ENCODE assay signal across 8 cellular contexts in genomic region chr1:778451-779278, GRCh38.
DNase-seq lines count a peak whose midpoint lies in the region; ATAC-seq and TF ChIP-seq lines count a peak whose summit lies in the region.
"Not testable (repeated sequence)": the region's sequence is repeated elsewhere in the genome, so short reads cannot be mapped to it uniquely, and the experiment has no call there.

No MANE protein-coding gene starts in this region.

- peak; percentile 95 for DNase-seq in Calu3
- peak; percentile 99 for DNase-seq in glomerular visceral epithelial cell (ENCODE audit: extremely low spot score)
- DNase-seq in stimulated activated CD8-positive, alpha-beta memory T cell treated with anti-CD3 and anti-CD28 coated beads, Interleukin-4, amount 100 ng/mL, for 48 hours, result peak; percentile 98

- not testable (repeated sequence) for H3K27me3 Mint-ChIP-seq in Calu3 (ENCODE audit: unreplicated experiment); T-helper 1 cell treated with Interleukin-12 subunit alpha and Interleukin-12 subunit beta and Interleukin-4 antibody, amounts not matched to agents 30 μg/mL and 1 μg/mL, for 36 hours (ENCODE audit: low read depth)

- H3K27ac Mint-ChIP-seq in Calu3 (ENCODE audit: unreplicated experiment), result peak overlapping the region; percentile 95
- H3K27ac Mint-ChIP-seq in T-helper 1 cell treated with Interleukin-12 subunit alpha and Interleukin-12 subunit beta and Interleukin-4 antibody, amounts not matched to agents 30 μg/mL and 1 μg/mL, for 36 hours, result peak overlapping the region; percentile 100

- intact Hi-C loops in Calu3 (cut with micrococcal nuclease; ENCODE audit: unreplicated experiment), result not testable (repeated sequence)

- H3K27me3 ChIP-seq in neural cell (ENCODE audit: insufficient read depth, low read depth, low read length), result not testable (repeated sequence)

- not testable (repeated sequence) for TF ChIP-seq RAD21 in neural cell (conservative IDR thresholded peaks at IDR 0.05)

- not testable (repeated sequence) for H3K9me3 Mint-ChIP-seq in Calu3 (ENCODE audit: low read depth, unreplicated experiment); T-helper 1 cell treated with Interleukin-12 subunit alpha and Interleukin-12 subunit beta and Interleukin-4 antibody, amounts not matched to agents 30 μg/mL and 1 μg/mL, for 36 hours

- peak overlapping the region; percentile 67 for H3K4me3 ChIP-seq in neural cell (ENCODE audit: low read length)

- not testable (repeated sequence) for H3K36me3 ChIP-seq in neural cell (ENCODE audit: insufficient read depth, low read length)

- CTCF ChIA-PET in Calu3 (lab: Charles Lee), result not testable (repeated sequence)

- H3K9ac ChIP-seq in neural cell (ENCODE audit: low read length), result peak overlapping the region; percentile 70

- H3K9me2 ChIP-seq in neural cell (ENCODE audit: insufficient read depth, low read length), result not testable (repeated sequence)

- TF ChIP-seq CTCF in Calu3 (IDR thresholded peaks at IDR 0.05; ENCODE audit: unreplicated experiment), result not testable (repeated sequence)
- TF ChIP-seq CTCF in neural cell (IDR thresholded peaks at IDR 0.05; ENCODE audit: poor library complexity, severe bottlenecking), result peak; percentile 86

- peaks cover 15% of the 10 kb centered on the region for H3K36me3 Mint-ChIP-seq in Calu3 (ENCODE audit: insufficient read depth, unreplicated experiment)
- not testable (repeated sequence) for H3K36me3 Mint-ChIP-seq in T-helper 1 cell treated with Interleukin-12 subunit alpha and Interleukin-12 subunit beta and Interleukin-4 antibody, amounts not matched to agents 30 μg/mL and 1 μg/mL, for 36 hours (ENCODE audit: low read depth)

- not testable (repeated sequence) for H3K79me2 ChIP-seq in neural cell (replicated peaks; ENCODE audit: insufficient read depth, low read length)

- peak; percentile 87 for ATAC-seq in GM19468 (IDR thresholded peaks at IDR 0.05; ENCODE audit: extremely low read depth, unreplicated experiment)
- peak; percentile 99 for ATAC-seq in HG03442 (IDR thresholded peaks at IDR 0.05; ENCODE audit: unreplicated experiment)

- peak overlapping the region; percentile 76 for H3K4me3 Mint-ChIP-seq in Calu3 (ENCODE audit: low read depth, unreplicated experiment)
- peak overlapping the region; percentile 97 for H3K4me3 Mint-ChIP-seq in T-helper 1 cell treated with Interleukin-12 subunit alpha and Interleukin-12 subunit beta and Interleukin-4 antibody, amounts not matched to agents 30 μg/mL and 1 μg/mL, for 36 hours

- not testable (repeated sequence) for H3F3A ChIP-seq in neural cell (ENCODE audit: insufficient read depth, low read length, poor library complexity, severe bottlenecking)

- not testable (repeated sequence) for H3K4me1 Mint-ChIP-seq in Calu3 (ENCODE audit: low read depth, unreplicated experiment); T-helper 1 cell treated with Interleukin-12 subunit alpha and Interleukin-12 subunit beta and Interleukin-4 antibody, amounts not matched to agents 30 μg/mL and 1 μg/mL, for 36 hours (ENCODE audit: low read depth)

- not testable (repeated sequence) for H3K4me2 ChIP-seq in neural cell (ENCODE audit: low read length)

- H3K27ac ChIP-seq in angular gyrus (ENCODE audit: low read depth, low read length), result peak overlapping the region; percentile 83
- peak overlapping the region; percentile 83 for H3K27ac ChIP-seq in neural cell (ENCODE audit: low read length)

- H3K9me3 ChIP-seq in neural cell (ENCODE audit: low read length), result not testable (repeated sequence)

- peak; percentile 86 for TF ChIP-seq EP300 in neural cell (conservative IDR thresholded peaks at IDR 0.05; ENCODE audit: poor library complexity, severe bottlenecking)

- H4K20me1 ChIP-seq in neural cell (ENCODE audit: insufficient read depth), result not testable (repeated sequence)

- H2AFZ ChIP-seq in neural cell (ENCODE audit: low read depth, low read length), result not testable (repeated sequence)

- BruUV-seq in Calu3 (replicated peaks; lab: Mats Ljungman, UMichigan), result not testable (repeated sequence)

TF ChIP-seq in neural cell, 6 proteins besides CTCF, POLR2A, EP300 and RAD21:
- TF ChIP-seq SMC3 (conservative IDR thresholded peaks at IDR 0.05; ENCODE audit: poor library complexity), result peak; percentile 63
- peak; percentile 81 for TF ChIP-seq MXI1 (conservative IDR thresholded peaks at IDR 0.05; ENCODE audit: poor library complexity, severe bottlenecking)
- peak; percentile 98 for TF ChIP-seq POLR2AphosphoS5 (IDR thresholded peaks at IDR 0.05)
- peak; percentile 64 for TF ChIP-seq TAF1 (IDR thresholded peaks at IDR 0.05; ENCODE audit: low read depth)
TF ChIP-seq in neural cell: peak in this region for 4; not testable (repeated sequence) for 2.

Comparison
In these comparisons a context has a peak if more than half of its experiments do, and no peak if none do; other contexts are left out.
1. Peak in every context shown above with its lines: DNase-seq, ATAC-seq, H3K4me3 ChIP-seq and H3K27ac ChIP-seq.